Comparison of ENCODE assay signal across 27 cellular contexts in the genomic region with DNA sequence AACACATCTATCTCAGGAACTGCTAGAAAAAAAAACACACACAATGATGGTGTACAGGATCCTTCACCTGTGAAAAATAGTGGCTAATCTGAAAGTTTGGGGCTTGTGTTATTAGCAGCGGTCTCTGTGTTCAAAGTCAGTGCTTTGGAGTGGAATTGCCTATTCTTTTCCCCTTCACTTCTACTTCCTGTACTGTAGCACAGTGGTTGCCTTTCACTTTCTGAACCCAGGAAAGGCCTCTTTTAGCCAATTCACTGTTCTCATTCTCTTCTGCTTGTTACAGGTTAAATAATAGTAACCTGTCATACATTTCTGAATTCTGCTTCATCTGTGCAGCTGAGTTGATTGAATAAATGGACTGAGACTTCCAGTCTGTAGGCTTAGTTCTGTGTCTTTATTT.
"Had no signal": no experiment of that assay in that cellular context is flagged by ENCODE, and none has a peak within 500 bp of the region (broad histone marks: within the 10 kb centered on the region; RNA-seq: fewer than 3 reads in every experiment).

No MANE protein-coding gene starts in this region.

- H3K9me3 Mint-ChIP-seq: neural progenitor cell had no signal

- H3K36me3 Mint-ChIP-seq: neural progenitor cell; stimulated activated effector memory CD8-positive, alpha-beta T cell treated with anti-CD3 and anti-CD28 coated beads, Interleukin-12 subunit alpha, Interleukin-12 subunit beta, amount 100 ng/mL, for 72 hours; stimulated activated naive B cell treated with anti-CD40 and anti-IgM and Interleukin-4, amounts not matched to agents 10 μg/mL and 1 μg/mL and 100 μg/mL, for 72 hours had no signal

- H3K4me3 ChIP-seq: neural progenitor cell, ovary, psoas muscle, right lobe of liver, sigmoid colon, stomach, thoracic aorta, thyroid gland, tibial nerve, upper lobe of left lung, vagina had no signal

- H3K4me3 Mint-ChIP-seq: nephron; neural progenitor cell; stimulated activated effector memory CD8-positive, alpha-beta T cell treated with anti-CD3 and anti-CD28 coated beads, Interleukin-12 subunit alpha, Interleukin-12 subunit beta, amount 100 ng/mL, for 72 hours; stimulated activated naive B cell treated with anti-CD40 and anti-IgM and Interleukin-4, amounts not matched to agents 10 μg/mL and 1 μg/mL and 100 μg/mL, for 72 hours; stimulated activated naive CD8-positive, alpha-beta T cell treated with anti-CD3 and anti-CD28 coated beads, Interleukin-15, Interleukin-2, amounts not matched to agents 100 ng/mL and 50 ng/mL, for 24 hours had no signal

- H3K36me3 ChIP-seq: neural progenitor cell, ovary, right lobe of liver, sigmoid colon, stomach, thoracic aorta, thyroid gland, tibial nerve, upper lobe of left lung, vagina had no signal

- H3K27ac ChIP-seq: neural progenitor cell, ovary, parathyroid adenoma, psoas muscle, right lobe of liver, sigmoid colon, stomach, thoracic aorta, thyroid gland, tibial nerve, upper lobe of left lung, vagina had no signal

- H2AFZ ChIP-seq: neural progenitor cell, parathyroid adenoma had no signal

- H3K27ac Mint-ChIP-seq: nephron; neural progenitor cell; progenitor cell of endocrine pancreas; stimulated activated effector memory CD8-positive, alpha-beta T cell treated with anti-CD3 and anti-CD28 coated beads, Interleukin-12 subunit alpha, Interleukin-12 subunit beta, amount 100 ng/mL, for 72 hours; stimulated activated naive B cell treated with anti-CD40 and anti-IgM and Interleukin-4, amounts not matched to agents 10 μg/mL and 1 μg/mL and 100 μg/mL, for 72 hours; stimulated activated naive CD8-positive, alpha-beta T cell treated with anti-CD3 and anti-CD28 coated beads, Interleukin-15, Interleukin-2, amounts not matched to agents 100 ng/mL and 50 ng/mL, for 24 hours had no signal

- H3K4me1 Mint-ChIP-seq: neural progenitor cell; stimulated activated effector memory CD8-positive, alpha-beta T cell treated with anti-CD3 and anti-CD28 coated beads, Interleukin-12 subunit alpha, Interleukin-12 subunit beta, amount 100 ng/mL, for 72 hours; stimulated activated naive B cell treated with anti-CD40 and anti-IgM and Interleukin-4, amounts not matched to agents 10 μg/mL and 1 μg/mL and 100 μg/mL, for 72 hours had no signal

- H3K9me3 ChIP-seq: ovary, psoas muscle, right lobe of liver, sigmoid colon, thyroid gland, upper lobe of left lung, vagina had no signal

- H3K27me3 ChIP-seq: neural progenitor cell, ovary, right lobe of liver, sigmoid colon, stomach, thyroid gland, tibial nerve, upper lobe of left lung, vagina had no signal

- H3K9ac ChIP-seq: neural progenitor cell, parathyroid adenoma had no signal

- FAIRE-seq: small intestine, urothelium cell line had no signal

- H3K4me2 ChIP-seq: neural progenitor cell had no signal

- H3K4me1 ChIP-seq: neural progenitor cell, right lobe of liver, sigmoid colon, stomach, thyroid gland, tibial nerve, upper lobe of left lung, vagina had no signal

- H3K27me3 Mint-ChIP-seq: progenitor cell of endocrine pancreas; stimulated activated naive B cell treated with anti-CD40 and anti-IgM and Interleukin-4, amounts not matched to agents 10 μg/mL and 1 μg/mL and 100 μg/mL, for 72 hours; stimulated activated naive CD8-positive, alpha-beta T cell treated with anti-CD3 and anti-CD28 coated beads, Interleukin-15, Interleukin-2, amounts not matched to agents 100 ng/mL and 50 ng/mL, for 24 hours had no signal

- H3K79me2 ChIP-seq: parathyroid adenoma had no signal

- DNase-seq: occipital lobe; ovary; posterior cingulate gyrus; psoas muscle; right cardiac atrium; right lobe of liver; sigmoid colon; small intestine; stimulated activated CD4-positive, alpha-beta T cell treated with anti-CD3 and anti-CD28 coated beads, Interleukin-15, amount 100 ng/mL, for 24 hours; stimulated activated CD4-positive, alpha-beta T cell treated with anti-CD3 and anti-CD28 coated beads, Interleukin-2, amount 100 ng/mL, for 24 hours; stimulated activated CD4-positive, alpha-beta T cell treated with anti-CD3 and anti-CD28 coated beads, Interleukin-2, amount 100 ng/mL, for 48 hours; stimulated activated CD4-positive, alpha-beta T cell treated with anti-CD3 and anti-CD28 coated beads, Interleukin-4, amount 100 ng/mL, for 24 hours; stimulated activated naive B cell treated with anti-CD40 and anti-IgM and Interleukin-4, amounts not matched to agents 10 μg/mL and 1 μg/mL and 100 μg/mL, for 72 hours; stimulated activated naive CD4-positive, alpha-beta T cell treated with Interleukin-2 at 50 U/mL for 16 hours; stomach; thyroid gland; upper lobe of left lung had no signal

- ATAC-seq: psoas muscle; right cardiac atrium; right lobe of liver; stimulated activated effector memory CD8-positive, alpha-beta T cell treated with anti-CD3 and anti-CD28 coated beads, Interleukin-12 subunit alpha, Interleukin-12 subunit beta, amount 100 ng/mL, for 72 hours; stimulated activated naive B cell treated with anti-CD40 and anti-IgM and Interleukin-4, amounts not matched to agents 10 μg/mL and 1 μg/mL and 100 μg/mL, for 72 hours had no signal
